Comparison of ENCODE assay signal across 25 cellular contexts in the genomic region with DNA sequence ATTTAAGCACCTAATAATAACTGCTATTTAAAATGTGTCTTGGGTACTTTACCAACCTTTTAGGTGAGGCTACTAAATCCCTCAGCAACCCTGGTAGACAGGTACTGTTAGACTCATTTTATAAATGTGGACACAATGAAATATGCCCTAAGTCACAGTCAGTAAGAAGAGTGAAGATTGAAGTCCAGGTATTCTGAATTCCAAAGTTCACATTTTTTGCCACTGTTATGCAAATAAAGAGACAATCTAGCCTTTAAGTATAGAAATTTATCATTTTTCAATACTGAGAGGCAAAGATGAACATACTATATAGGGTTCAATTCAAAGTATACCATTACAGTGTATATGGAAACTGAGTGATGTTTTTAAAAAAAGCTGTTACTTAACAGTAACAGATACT.
DNase-seq lines count a peak whose midpoint lies in the region; ATAC-seq, FAIRE-seq and TF ChIP-seq lines count a peak whose summit lies in the region.
"Had no signal": no experiment of that assay in that cellular context is flagged by ENCODE, and none has a peak within 500 bp of the region (broad histone marks: within the 10 kb centered on the region; RNA-seq: fewer than 3 reads in every experiment).

No MANE protein-coding gene starts in this region.

- H3K9me2 ChIP-seq in Karpas-422 (replicated peaks; ENCODE audit: insufficient read depth, low read length), result no peaks in the 10 kb centered on the region

- no peaks in the 10 kb centered on the region for H3K27me3 ChIP-seq in Karpas-422 (ENCODE audit: low read length)
- no peaks in the 10 kb centered on the region for H3K27me3 ChIP-seq in HepG2 (ENCODE audit: control insufficient read depth in 1 of 2, insufficient read depth in 2 of 2, low read length in 2 of 2)
- no peaks in the 10 kb centered on the region for H3K27me3 ChIP-seq in small intestine (ENCODE audit: control insufficient read depth in 2 of 2, insufficient read depth in 2 of 2, low read length in 2 of 2)
- H3K27me3 ChIP-seq: BE2C; BLaER1 treated with 17β-estradiol and CSF1 and Interleukin-3, amounts not matched to agents 10 nM and 100 nM had no signal

- H4K20me1 ChIP-seq in Karpas-422 (ENCODE audit: insufficient read depth, low read depth, low read length), result no peaks in the 10 kb centered on the region
- no peaks in the 10 kb centered on the region for H4K20me1 ChIP-seq in HepG2 (ENCODE audit: insufficient read depth, low read length)

- peaks cover 14% of the 10 kb centered on the region for H3K4me1 ChIP-seq in Karpas-422 (ENCODE audit: low read length)
- H3K4me1 ChIP-seq in HepG2 (ENCODE audit: insufficient read depth, low read length), result peaks cover 18% of the 10 kb centered on the region
- H3K4me1 ChIP-seq in small intestine (ENCODE audit: control insufficient read depth in 2 of 2, insufficient read depth in 1 of 2, low read depth in 1 of 2, low read length in 1 of 2), result no peaks in the 10 kb centered on the region
- H3K4me1 ChIP-seq: BLaER1 treated with 17β-estradiol and CSF1 and Interleukin-3, amounts not matched to agents 10 nM and 100 nM had no signal

- H3K9me3 ChIP-seq in Karpas-422 (ENCODE audit: low read length), result no peaks in the 10 kb centered on the region
- H3K9me3 ChIP-seq in HepG2 (ENCODE audit: low read length), result no peaks in the 10 kb centered on the region
- H3K9me3 ChIP-seq in small intestine (ENCODE audit: control insufficient read depth, low read depth), result no peaks in the 10 kb centered on the region
- H3K9me3 ChIP-seq: A549; BE2C; BLaER1 treated with 17β-estradiol and CSF1 and Interleukin-3, amounts not matched to agents 10 nM and 100 nM; HAP-1 had no signal

- no peak for TF ChIP-seq EP300 in HepG2 (IDR thresholded peaks at IDR 0.05; ENCODE audit: low read depth in 2 of 2, low read length in 2 of 2)
- TF ChIP-seq EP300 in HepG2 (CRISPR knock-in tag; IDR thresholded peaks at IDR 0.05; ENCODE audit: borderline replicate concordance), result no peak

- BruUV-seq in HepG2 (replicated peaks; lab: Mats Ljungman, UMichigan), result no TSS peak

- CTCF ChIA-PET in WTC11 (lab: Charles Lee) (no interaction called here), HepG2 (lab: Yijun Ruan, JAX; ENCODE audit: low intra/inter-chr PET ratio, low total read pairs) (no interaction called here)

- FAIRE-seq in HepG2 (lab: Jason Lieb, UNC) (no peak), small intestine (lab: Jason Lieb, UNC) (no peak)
- FAIRE-seq: A549, GM12892, GM19239 had no signal

- intact Hi-C loops in HepG2 (cut with micrococcal nuclease; ENCODE audit: unreplicated experiment), result no loop called here

- peak overlapping the region; percentile 36; the same call in 1 of the 2 replicates for H3K27ac Mint-ChIP-seq in WTC11
- H3K27ac Mint-ChIP-seq in T-helper 2 cell treated with Interferon-gamma antibody and Interleukin-4, amounts not matched to agents 5 μg/mL and 100 μg/mL, for 36 hours, result no peak overlapping the region
- H3K27ac Mint-ChIP-seq: CD14-positive monocyte; CD4-positive, alpha-beta T cell; CD8-positive, alpha-beta memory T cell; HFFc6 had no signal

- H3K4me3 Mint-ChIP-seq in WTC11, result no peak overlapping the region
- H3K4me3 Mint-ChIP-seq in T-helper 2 cell treated with Interferon-gamma antibody and Interleukin-4, amounts not matched to agents 5 μg/mL and 100 μg/mL, for 36 hours, result no peak overlapping the region
- H3K4me3 Mint-ChIP-seq: CD14-positive monocyte; CD4-positive, alpha-beta T cell; CD8-positive, alpha-beta memory T cell; HFFc6 had no signal

- POLR2A ChIA-PET in WTC11 (lab: Charles Lee) (no interaction called here), HepG2 (lab: Yijun Ruan, JAX) (no interaction called here)

- DNase-seq in Karpas-422 (no peak), WTC11 (ENCODE audit: low spot score) (no peak), HepG2 (ENCODE audit: low spot score) (peak; percentile 56), small intestine (peak; percentile 17), GM10266 (ENCODE audit: extremely low spot score) (no peak)
- DNase-seq in T-helper 2 cell treated with Interferon-gamma antibody and Interleukin-4, amounts not matched to agents 5 μg/mL and 100 μg/mL, for 36 hours (ENCODE audit: low spot score), result no peak
- DNase-seq: 8988T; ACHN; AML-193; BE2C; Calu3; CD4-positive, alpha-beta T cell; CD8-positive, alpha-beta memory T cell; DMS53; DMS79 treated with DMSO at 0.1 percent for 48 hours; GF-D8; GOT3; HFFc6 had no signal

- ATAC-seq in WTC11 (no peak), HepG2 (0 out of 3 replicates have a peak, but pooled peaks have one; percentile 38), GM21619 (IDR thresholded peaks at IDR 0.05; ENCODE audit: unreplicated experiment) (no peak)
- ATAC-seq: A549 had no signal

- no peak overlapping the region for H3K4me3 ChIP-seq in Karpas-422 (ENCODE audit: low read length)
- H3K4me3 ChIP-seq in HepG2 (replicated peaks in 1 of 3; ENCODE audit: insufficient read depth in 1 of 3, low read depth in 2 of 3, low read length in 3 of 3), result no peak overlapping the region
- H3K4me3 ChIP-seq in small intestine (ENCODE audit: low read depth in 1 of 2, low read length in 2 of 2), result no peak overlapping the region
- H3K4me3 ChIP-seq: A549; BLaER1 treated with 17β-estradiol and CSF1 and Interleukin-3, amounts not matched to agents 10 nM and 100 nM; HAP-1 had no signal

- no peaks in the 10 kb centered on the region for H3K27me3 Mint-ChIP-seq in WTC11 (ENCODE audit: low read depth)
- H3K27me3 Mint-ChIP-seq in T-helper 2 cell treated with Interferon-gamma antibody and Interleukin-4, amounts not matched to agents 5 μg/mL and 100 μg/mL, for 36 hours (ENCODE audit: low read depth), result no peaks in the 10 kb centered on the region
- H3K27me3 Mint-ChIP-seq: CD4-positive, alpha-beta T cell; CD8-positive, alpha-beta memory T cell had no signal

- H3K4me2 ChIP-seq in Karpas-422 (ENCODE audit: low read depth, low read length, poor library complexity, severe bottlenecking), result no peak overlapping the region
- no peak overlapping the region for H3K4me2 ChIP-seq in HepG2 (ENCODE audit: low read depth, low read length)
- H3K4me2 ChIP-seq: A549; BLaER1 treated with 17β-estradiol and CSF1 and Interleukin-3, amounts not matched to agents 10 nM and 100 nM had no signal

- peaks cover 69% of the 10 kb centered on the region for H3K79me2 ChIP-seq in Karpas-422 (ENCODE audit: low read length)
- H3K79me2 ChIP-seq in HepG2 (ENCODE audit: insufficient read depth, low read length), result no peaks in the 10 kb centered on the region

- H2AFZ ChIP-seq in Karpas-422 (ENCODE audit: low read length), result no peak overlapping the region
- H2AFZ ChIP-seq in HepG2 (ENCODE audit: low read length), result no peak overlapping the region

- TF ChIP-seq CTCF in WTC11 (IDR thresholded peaks at IDR 0.05) (no peak), HepG2 (CRISPR knock-in tag; IDR thresholded peaks at IDR 0.05) (no peak), GM10266 (IDR thresholded peaks at IDR 0.05; ENCODE audit: control insufficient read depth, insufficient read depth, low read depth, missing control alignments) (no peak)

- H3K27ac ChIP-seq in Karpas-422 (ENCODE audit: low read length) (peak overlapping the region; percentile 18; the same call in 1 of the 2 replicates), HepG2 (ENCODE audit: extremely low read length, insufficient read depth, low read length) (no peak overlapping the region), small intestine (ENCODE audit: low read depth in 1 of 2, low read length in 1 of 2) (no peak overlapping the region)
- H3K27ac ChIP-seq: A549; BLaER1 treated with 17β-estradiol and CSF1 and Interleukin-3, amounts not matched to agents 10 nM and 100 nM had no signal

- H3K4me1 Mint-ChIP-seq in WTC11, result peaks cover 42% of the 10 kb centered on the region
- no peaks in the 10 kb centered on the region for H3K4me1 Mint-ChIP-seq in T-helper 2 cell treated with Interferon-gamma antibody and Interleukin-4, amounts not matched to agents 5 μg/mL and 100 μg/mL, for 36 hours (ENCODE audit: low read depth)
- H3K4me1 Mint-ChIP-seq: CD8-positive, alpha-beta memory T cell had no signal

- no peak for TF ChIP-seq POLR2A in HepG2 (IDR thresholded peaks at IDR 0.05; ENCODE audit: insufficient read depth in 1 of 2, low read depth in 2 of 2, low read length in 2 of 2)

- 0 out of 2 replicates have a peak, but pooled peaks cover 2% of the 10 kb centered on the region for H3K36me3 Mint-ChIP-seq in WTC11
- peaks cover 9% of the 10 kb centered on the region for H3K36me3 Mint-ChIP-seq in T-helper 2 cell treated with Interferon-gamma antibody and Interleukin-4, amounts not matched to agents 5 μg/mL and 100 μg/mL, for 36 hours (ENCODE audit: low read depth)

- no peak for TF ChIP-seq RAD21 in HepG2 (CRISPR knock-in tag; IDR thresholded peaks at IDR 0.05)

- no peak overlapping the region for H3K9ac ChIP-seq in Karpas-422 (ENCODE audit: low read length)
- no peak overlapping the region for H3K9ac ChIP-seq in HepG2 (ENCODE audit: insufficient read depth, low read depth, low read length)
- H3K9ac ChIP-seq: BLaER1 treated with 17β-estradiol and CSF1 and Interleukin-3, amounts not matched to agents 10 nM and 100 nM had no signal

- no peaks in the 10 kb centered on the region for H3K9me3 Mint-ChIP-seq in WTC11
- no peaks in the 10 kb centered on the region for H3K9me3 Mint-ChIP-seq in T-helper 2 cell treated with Interferon-gamma antibody and Interleukin-4, amounts not matched to agents 5 μg/mL and 100 μg/mL, for 36 hours
- H3K9me3 Mint-ChIP-seq: CD14-positive monocyte; CD4-positive, alpha-beta T cell; CD8-positive, alpha-beta memory T cell; HFFc6 had no signal

- in situ Hi-C loops in HepG2 (cut with HindIII; ENCODE audit: extremely low pct_ligation_motif_present, low pct_unique_long_range_greater_than_20kb), result no loop called here

- H3K36me3 ChIP-seq in Karpas-422 (ENCODE audit: insufficient read depth, low read length) (peaks cover 6% of the 10 kb centered on the region; the same call in 1 of the 2 replicates), HepG2 (replicated peaks in 1 of 2; ENCODE audit: control insufficient read depth in 1 of 2, insufficient read depth in 2 of 2, low read length in 2 of 2) (peaks cover 0 to 7% of the 10 kb centered on the region in 2 experiments; a peak in 1 of 5 replicates), small intestine (ENCODE audit: control insufficient read depth in 2 of 2, insufficient read depth in 2 of 2, low read length in 2 of 2) (no peaks in the 10 kb centered on the region)
- H3K36me3 ChIP-seq: BE2C, HAP-1 had no signal

TF ChIP-seq in WTC11, 78 proteins besides CTCF, POLR2A, EP300 and RAD21 (continues in another document):
- TF ChIP-seq GRHL2 (CRISPR knock-in tag; IDR thresholded peaks at IDR 0.05; ENCODE audit: insufficient replicate concordance, severe bottlenecking) (no peak), OVOL2 (CRISPR knock-in tag; IDR thresholded peaks at IDR 0.05; ENCODE audit: borderline replicate concordance) (no peak), ZNF138 (CRISPR knock-in tag; conservative IDR thresholded peaks at IDR 0.05) (no peak), KAT7 (CRISPR knock-in tag; IDR thresholded peaks at IDR 0.05; ENCODE audit: borderline replicate concordance) (no peak)

TF ChIP-seq in HepG2, 621 proteins besides CTCF, POLR2A, EP300 and RAD21 (continues in another document):
- TF ChIP-seq SOX13 (IDR thresholded peaks at IDR 0.05) (no peak), SOX13 (CRISPR knock-in tag; conservative IDR thresholded peaks at IDR 0.05 in 1 of 2, IDR thresholded peaks at IDR 0.05 in 1 of 2) (peak in 1 of 2 experiments; percentile 28; a peak in 1 of 4 replicates), MTA3 (CRISPR knock-in tag; IDR thresholded peaks at IDR 0.05) (no peak), ZNF674 (CRISPR knock-in tag; IDR thresholded peaks at IDR 0.05; ENCODE audit: low read depth) (no peak)

Comparison
In these comparisons a context has a peak if more than half of its experiments do, and no peak if none do; other contexts are left out.
1. DNase-seq: peak in HepG2 (single experiment) and small intestine (single experiment); none in Karpas-422 (single experiment), WTC11 (single experiment), GM10266 (single experiment) and T-helper 2 cell treated with Interferon-gamma antibody and Interleukin-4, amounts not matched to agents 5 μg/mL and 100 μg/mL, for 36 hours (single experiment).